Comparison of ENCODE assay signal across 31 cellular contexts in the genomic region with DNA sequence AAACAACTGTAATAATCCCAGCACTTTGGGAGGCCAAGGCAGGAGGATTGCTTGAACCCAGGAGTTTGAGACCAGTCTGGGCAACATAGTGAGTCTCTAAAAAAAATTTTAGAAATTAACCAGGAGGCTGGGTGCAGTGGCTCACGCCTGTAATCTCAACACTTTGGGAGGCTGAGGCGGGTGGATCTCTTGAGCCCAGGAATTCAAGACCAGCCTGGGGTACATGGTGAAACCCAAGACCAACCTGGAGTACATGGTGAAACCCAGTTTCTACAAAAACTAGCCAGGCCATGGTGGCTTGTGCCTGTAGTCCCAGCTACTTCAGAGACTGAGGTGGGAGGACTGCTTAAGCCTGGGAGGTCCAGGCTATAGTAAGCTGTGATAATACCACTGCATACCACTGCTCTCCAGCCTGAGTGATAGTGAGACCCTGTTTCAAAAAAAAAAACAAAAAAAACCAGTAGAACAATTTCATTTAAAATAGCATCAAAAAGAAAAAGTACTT.
"Had no signal": no experiment of that assay in that cellular context is flagged by ENCODE, and none has a peak within 500 bp of the region (broad histone marks: within the 10 kb centered on the region; RNA-seq: fewer than 3 reads in every experiment).

No MANE protein-coding gene starts in this region.

- H3K9me3 ChIP-seq: left lung, lower lobe of right lung, neutrophil, right atrium auricular region, right lobe of liver, tibial nerve, upper lobe of left lung, vagina had no signal

- H3K4me3 ChIP-seq: left lung, lower lobe of right lung, neural progenitor cell, right atrium auricular region, right lobe of liver, smooth muscle cell, tibial nerve, upper lobe of left lung, vagina had no signal

- H3K4me1 ChIP-seq: neural progenitor cell, parathyroid adenoma had no signal

- H3K9me3 Mint-ChIP-seq: immature natural killer cell; mesothelial cell of epicardium; naive B cell; natural killer cell; nephron progenitor cell; neural progenitor cell; stimulated activated memory B cell treated with anti-CD40 and anti-IgM and Interleukin-4, amounts not matched to agents 10 μg/mL and 1 μg/mL and 100 μg/mL, for 72 hours; stimulated activated naive CD8-positive, alpha-beta T cell treated with anti-CD3 and anti-CD28 coated beads, Interleukin-15, amount 100 ng/mL, for 72 hours had no signal

- H3K27me3 Mint-ChIP-seq: naive B cell; stimulated activated memory B cell treated with anti-CD40 and anti-IgM and Interleukin-4, amounts not matched to agents 10 μg/mL and 1 μg/mL and 100 μg/mL, for 72 hours; stimulated activated naive CD8-positive, alpha-beta T cell treated with anti-CD3 and anti-CD28 coated beads, Interleukin-15, amount 100 ng/mL, for 72 hours had no signal

- H3K4me2 ChIP-seq: neural progenitor cell, smooth muscle cell had no signal

- FAIRE-seq: islet of Langerhans, kidney had no signal

- DNase-seq: hypothalamus; immature natural killer cell; kidney; left colon; left lung; lower lobe of right lung; mammary epithelial cell; mesenchymal stem cell; naive B cell; natural killer cell; nephron progenitor cell; occipital lobe; right lobe of liver; stimulated activated CD4-positive, alpha-beta T cell treated with anti-CD3 and anti-CD28 coated beads, Interleukin-1b, Interleukin-23, amount 100 ng/mL, for 48 hours; stimulated activated CD4-positive, alpha-beta T cell treated with anti-CD3 and anti-CD28 coated beads, Interleukin-2, amount 100 ng/mL, for 48 hours; stimulated activated CD4-positive, alpha-beta T cell treated with anti-CD3 and anti-CD28 coated beads, Interleukin-4, amount 100 ng/mL, for 4 hours; stimulated activated CD8-positive, alpha-beta memory T cell treated with anti-CD3 and anti-CD28 coated beads, Interleukin-4, amount 100 ng/mL, for 48 hours; stimulated activated naive CD4-positive, alpha-beta T cell treated with Interleukin-2 at 50 U/mL for 16 hours; stimulated activated naive CD8-positive, alpha-beta T cell treated with anti-CD3 and anti-CD28 coated beads, Interleukin-15, amount 100 ng/mL, for 72 hours; substantia nigra; upper lobe of left lung had no signal

- H3K27ac Mint-ChIP-seq: mesothelial cell of epicardium; natural killer cell; nephron progenitor cell; neural progenitor cell; stimulated activated memory B cell treated with anti-CD40 and anti-IgM and Interleukin-4, amounts not matched to agents 10 μg/mL and 1 μg/mL and 100 μg/mL, for 72 hours; stimulated activated naive CD8-positive, alpha-beta T cell treated with anti-CD3 and anti-CD28 coated beads, Interleukin-15, amount 100 ng/mL, for 72 hours had no signal

- ATAC-seq: left colon; left lung; lower lobe of right lung; natural killer cell; right lobe of liver; stimulated activated memory B cell treated with anti-CD40 and anti-IgM and Interleukin-4, amounts not matched to agents 10 μg/mL and 1 μg/mL and 100 μg/mL, for 72 hours; stimulated activated naive CD8-positive, alpha-beta T cell treated with anti-CD3 and anti-CD28 coated beads, Interleukin-15, amount 100 ng/mL, for 72 hours had no signal

- H3K36me3 Mint-ChIP-seq: immature natural killer cell; mesothelial cell of epicardium; naive B cell; natural killer cell; neural progenitor cell; stimulated activated memory B cell treated with anti-CD40 and anti-IgM and Interleukin-4, amounts not matched to agents 10 μg/mL and 1 μg/mL and 100 μg/mL, for 72 hours had no signal

- H3K9ac ChIP-seq: neural progenitor cell, parathyroid adenoma had no signal

- H3K4me3 Mint-ChIP-seq: immature natural killer cell; mesothelial cell of epicardium; naive B cell; natural killer cell; nephron progenitor cell; neural progenitor cell; stimulated activated memory B cell treated with anti-CD40 and anti-IgM and Interleukin-4, amounts not matched to agents 10 μg/mL and 1 μg/mL and 100 μg/mL, for 72 hours; stimulated activated naive CD8-positive, alpha-beta T cell treated with anti-CD3 and anti-CD28 coated beads, Interleukin-15, amount 100 ng/mL, for 72 hours had no signal

- H3K27ac ChIP-seq: left lung, lower lobe of right lung, neural progenitor cell, neutrophil, parathyroid adenoma, right atrium auricular region, right lobe of liver, tibial nerve, upper lobe of left lung, vagina had no signal

- H3K27me3 ChIP-seq: left lung, neural progenitor cell, neutrophil, right atrium auricular region, right lobe of liver, tibial nerve, upper lobe of left lung, vagina had no signal

- H2AFZ ChIP-seq: neural progenitor cell, parathyroid adenoma had no signal

- H3K36me3 ChIP-seq: left lung, lower lobe of right lung, neural progenitor cell, neutrophil, right atrium auricular region, right lobe of liver, tibial nerve, upper lobe of left lung, vagina had no signal
